ENCODE assay signal across 15 cellular contexts in genomic region chr5:73380052-73380451, GRCh38.
"Had no signal": no experiment of that assay in that cellular context is flagged by ENCODE, and none has a peak within 500 bp of the region (broad histone marks: within the 10 kb centered on the region; RNA-seq: fewer than 3 reads in every experiment).

No MANE protein-coding gene starts in this region.

- H3K4me3 ChIP-seq: colonic mucosa, esophagus muscularis mucosa, thyroid gland had no signal

- H3K9me3 ChIP-seq: colonic mucosa, thyroid gland had no signal

- H3K36me3 ChIP-seq: colonic mucosa, esophagus muscularis mucosa, thyroid gland had no signal

- ATAC-seq: stimulated activated memory B cell treated with anti-CD40 and anti-IgM and Interleukin-4, amounts not matched to agents 10 μg/mL and 1 μg/mL and 100 μg/mL, for 72 hours; WTC11 had no signal

- H3K9ac ChIP-seq: parathyroid adenoma had no signal

- DNase-seq: activated CD4-positive, alpha-beta T cell treated with anti-CD3 and anti-CD28 coated beads for 48 hours; activated T-cell treated with anti-CD3 and anti-CD28 coated beads for 4 hours; amniotic stem cell; central memory CD4-positive, alpha-beta T cell; colonic mucosa; hypothalamus; stimulated activated CD4-positive, alpha-beta T cell treated with anti-CD3 and anti-CD28 coated beads, Interleukin-2, amount 100 ng/mL, for 48 hours; thyroid gland had no signal

- H3K79me2 ChIP-seq: parathyroid adenoma had no signal

- H3K36me3 Mint-ChIP-seq: brain had no signal

- H3K27ac ChIP-seq: colonic mucosa, esophagus muscularis mucosa, parathyroid adenoma, thyroid gland had no signal

- H2AFZ ChIP-seq: parathyroid adenoma had no signal

- H3K4me1 ChIP-seq: parathyroid adenoma had no signal

- FAIRE-seq: urothelium cell line had no signal

- H3K27ac Mint-ChIP-seq: activated naive CD4-positive, alpha-beta T cell treated with anti-CD3 and anti-CD28 coated beads, Interleukin-2, amount 50 U/mL, for 24 hours; brain; stimulated activated memory B cell treated with anti-CD40 and anti-IgM and Interleukin-4, amounts not matched to agents 10 μg/mL and 1 μg/mL and 100 μg/mL, for 72 hours; WTC11 had no signal
